Comparison of ENCODE assay signal across 1 cellular context in the genomic region with DNA sequence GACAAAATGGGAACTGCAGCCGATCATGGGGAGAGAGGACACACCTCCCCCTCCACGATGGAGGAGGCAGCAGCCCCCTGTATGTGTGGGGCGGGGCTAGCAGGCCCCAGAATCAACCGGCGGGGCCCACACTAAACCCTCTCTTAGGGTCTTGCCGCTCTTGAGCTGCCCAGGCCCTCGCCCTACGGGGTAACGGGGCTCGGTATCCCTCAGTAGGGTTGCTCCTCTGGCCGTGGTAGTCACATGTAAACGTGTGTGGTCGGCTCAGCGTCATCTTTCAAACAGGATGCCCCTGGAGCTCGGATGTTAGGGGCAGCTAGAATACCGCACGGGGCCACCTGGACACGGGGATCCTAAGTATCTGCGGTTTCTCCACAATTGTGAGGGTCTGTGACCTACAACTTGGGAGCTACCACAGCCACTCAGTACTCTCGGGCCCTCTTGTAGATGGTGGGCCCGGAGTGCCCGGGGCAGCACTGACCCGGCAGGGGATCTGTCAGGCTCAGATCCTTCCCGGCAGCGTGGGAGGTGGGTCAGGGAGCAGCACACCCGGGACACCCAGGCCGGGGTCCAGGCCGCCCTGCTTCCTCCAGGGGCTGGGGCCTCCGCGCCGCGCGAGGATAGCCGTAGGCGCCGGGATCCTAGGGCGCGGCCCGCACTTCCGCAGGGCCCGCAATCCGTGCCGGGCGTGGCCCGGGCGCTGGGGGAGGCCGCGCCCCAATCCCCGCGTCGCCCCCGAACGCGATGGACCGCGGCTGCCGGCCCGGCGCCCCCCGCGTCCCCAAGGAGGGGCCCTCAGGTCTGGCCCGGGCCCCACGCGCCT.
TF ChIP-seq lines count a peak whose summit lies in the region.

No MANE protein-coding gene starts in this region.

TF ChIP-seq in GM12878, 131 proteins besides CTCF, POLR2A, EP300 and RAD21 (continued from another document and continues in another):
- TF ChIP-seq, protein P1, sequence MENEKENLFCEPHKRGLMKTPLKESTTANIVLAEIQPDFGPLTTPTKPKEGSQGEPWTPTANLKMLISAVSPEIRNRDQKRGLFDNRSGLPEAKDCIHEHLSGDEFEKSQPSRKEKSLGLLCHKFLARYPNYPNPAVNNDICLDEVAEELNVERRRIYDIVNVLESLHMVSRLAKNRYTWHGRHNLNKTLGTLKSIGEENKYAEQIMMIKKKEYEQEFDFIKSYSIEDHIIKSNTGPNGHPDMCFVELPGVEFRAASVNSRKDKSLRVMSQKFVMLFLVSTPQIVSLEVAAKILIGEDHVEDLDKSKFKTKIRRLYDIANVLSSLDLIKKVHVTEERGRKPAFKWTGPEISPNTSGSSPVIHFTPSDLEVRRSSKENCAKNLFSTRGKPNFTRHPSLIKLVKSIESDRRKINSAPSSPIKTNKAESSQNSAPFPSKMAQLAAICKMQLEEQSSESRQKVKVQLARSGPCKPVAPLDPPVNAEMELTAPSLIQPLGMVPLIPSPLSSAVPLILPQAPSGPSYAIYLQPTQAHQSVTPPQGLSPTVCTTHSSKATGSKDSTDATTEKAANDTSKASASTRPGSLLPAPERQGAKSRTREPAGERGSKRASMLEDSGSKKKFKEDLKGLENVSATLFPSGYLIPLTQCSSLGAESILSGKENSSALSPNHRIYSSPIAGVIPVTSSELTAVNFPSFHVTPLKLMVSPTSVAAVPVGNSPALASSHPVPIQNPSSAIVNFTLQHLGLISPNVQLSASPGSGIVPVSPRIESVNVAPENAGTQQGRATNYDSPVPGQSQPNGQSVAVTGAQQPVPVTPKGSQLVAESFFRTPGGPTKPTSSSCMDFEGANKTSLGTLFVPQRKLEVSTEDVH (IDR thresholded peaks at IDR 0.05; ENCODE audit: low read depth, partially characterized antibody) = no peak
- no peak for TF ChIP-seq FOXM1 (IDR thresholded peaks at IDR 0.05; ENCODE audit: low read depth, low read length)
- TF ChIP-seq, protein P2, sequence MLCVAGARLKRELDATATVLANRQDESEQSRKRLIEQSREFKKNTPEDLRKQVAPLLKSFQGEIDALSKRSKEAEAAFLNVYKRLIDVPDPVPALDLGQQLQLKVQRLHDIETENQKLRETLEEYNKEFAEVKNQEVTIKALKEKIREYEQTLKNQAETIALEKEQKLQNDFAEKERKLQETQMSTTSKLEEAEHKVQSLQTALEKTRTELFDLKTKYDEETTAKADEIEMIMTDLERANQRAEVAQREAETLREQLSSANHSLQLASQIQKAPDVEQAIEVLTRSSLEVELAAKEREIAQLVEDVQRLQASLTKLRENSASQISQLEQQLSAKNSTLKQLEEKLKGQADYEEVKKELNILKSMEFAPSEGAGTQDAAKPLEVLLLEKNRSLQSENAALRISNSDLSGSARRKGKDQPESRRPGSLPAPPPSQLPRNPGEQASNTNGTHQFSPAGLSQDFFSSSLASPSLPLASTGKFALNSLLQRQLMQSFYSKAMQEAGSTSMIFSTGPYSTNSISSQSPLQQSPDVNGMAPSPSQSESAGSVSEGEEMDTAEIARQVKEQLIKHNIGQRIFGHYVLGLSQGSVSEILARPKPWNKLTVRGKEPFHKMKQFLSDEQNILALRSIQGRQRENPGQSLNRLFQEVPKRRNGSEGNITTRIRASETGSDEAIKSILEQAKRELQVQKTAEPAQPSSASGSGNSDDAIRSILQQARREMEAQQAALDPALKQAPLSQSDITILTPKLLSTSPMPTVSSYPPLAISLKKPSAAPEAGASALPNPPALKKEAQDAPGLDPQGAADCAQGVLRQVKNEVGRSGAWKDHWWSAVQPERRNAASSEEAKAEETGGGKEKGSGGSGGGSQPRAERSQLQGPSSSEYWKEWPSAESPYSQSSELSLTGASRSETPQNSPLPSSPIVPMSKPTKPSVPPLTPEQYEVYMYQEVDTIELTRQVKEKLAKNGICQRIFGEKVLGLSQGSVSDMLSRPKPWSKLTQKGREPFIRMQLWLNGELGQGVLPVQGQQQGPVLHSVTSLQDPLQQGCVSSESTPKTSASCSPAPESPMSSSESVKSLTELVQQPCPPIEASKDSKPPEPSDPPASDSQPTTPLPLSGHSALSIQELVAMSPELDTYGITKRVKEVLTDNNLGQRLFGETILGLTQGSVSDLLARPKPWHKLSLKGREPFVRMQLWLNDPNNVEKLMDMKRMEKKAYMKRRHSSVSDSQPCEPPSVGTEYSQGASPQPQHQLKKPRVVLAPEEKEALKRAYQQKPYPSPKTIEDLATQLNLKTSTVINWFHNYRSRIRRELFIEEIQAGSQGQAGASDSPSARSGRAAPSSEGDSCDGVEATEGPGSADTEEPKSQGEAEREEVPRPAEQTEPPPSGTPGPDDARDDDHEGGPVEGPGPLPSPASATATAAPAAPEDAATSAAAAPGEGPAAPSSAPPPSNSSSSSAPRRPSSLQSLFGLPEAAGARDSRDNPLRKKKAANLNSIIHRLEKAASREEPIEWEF (IDR thresholded peaks at IDR 0.05; ENCODE audit: insufficient replicate concordance, low read depth, low read length) = no peak
- TF ChIP-seq, protein P3, sequence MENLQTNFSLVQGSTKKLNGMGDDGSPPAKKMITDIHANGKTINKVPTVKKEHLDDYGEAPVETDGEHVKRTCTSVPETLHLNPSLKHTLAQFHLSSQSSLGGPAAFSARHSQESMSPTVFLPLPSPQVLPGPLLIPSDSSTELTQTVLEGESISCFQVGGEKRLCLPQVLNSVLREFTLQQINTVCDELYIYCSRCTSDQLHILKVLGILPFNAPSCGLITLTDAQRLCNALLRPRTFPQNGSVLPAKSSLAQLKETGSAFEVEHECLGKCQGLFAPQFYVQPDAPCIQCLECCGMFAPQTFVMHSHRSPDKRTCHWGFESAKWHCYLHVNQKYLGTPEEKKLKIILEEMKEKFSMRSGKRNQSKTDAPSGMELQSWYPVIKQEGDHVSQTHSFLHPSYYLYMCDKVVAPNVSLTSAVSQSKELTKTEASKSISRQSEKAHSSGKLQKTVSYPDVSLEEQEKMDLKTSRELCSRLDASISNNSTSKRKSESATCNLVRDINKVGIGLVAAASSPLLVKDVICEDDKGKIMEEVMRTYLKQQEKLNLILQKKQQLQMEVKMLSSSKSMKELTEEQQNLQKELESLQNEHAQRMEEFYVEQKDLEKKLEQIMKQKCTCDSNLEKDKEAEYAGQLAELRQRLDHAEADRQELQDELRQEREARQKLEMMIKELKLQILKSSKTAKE (IDR thresholded peaks at IDR 0.05; ENCODE audit: low read depth, poor library complexity, severe bottlenecking) = no peak
- TF ChIP-seq ZNF217 (IDR thresholded peaks at IDR 0.05) = no peak
- no peak for TF ChIP-seq EZH2 (IDR thresholded peaks at IDR 0.05; ENCODE audit: borderline replicate concordance, control insufficient read depth, low read depth, low read length)
- no peak; the same call in 1 of the 2 replicates for TF ChIP-seq SPI1 (IDR thresholded peaks at IDR 0.05; ENCODE audit: borderline replicate concordance, insufficient read depth, low read depth, low read length)
- 0 out of 2 replicates have a peak, but pooled peaks have one; percentile 5 for TF ChIP-seq CREM (IDR thresholded peaks at IDR 0.05; ENCODE audit: low read depth)
- TF ChIP-seq NR2C2 (IDR thresholded peaks at IDR 0.05; ENCODE audit: borderline replicate concordance, control insufficient read depth, insufficient read length, low read depth) = no peak
- TF ChIP-seq SIX5 (IDR thresholded peaks at IDR 0.05; ENCODE audit: low read depth, low read length, severe bottlenecking) = no peak
- TF ChIP-seq, protein P4, sequence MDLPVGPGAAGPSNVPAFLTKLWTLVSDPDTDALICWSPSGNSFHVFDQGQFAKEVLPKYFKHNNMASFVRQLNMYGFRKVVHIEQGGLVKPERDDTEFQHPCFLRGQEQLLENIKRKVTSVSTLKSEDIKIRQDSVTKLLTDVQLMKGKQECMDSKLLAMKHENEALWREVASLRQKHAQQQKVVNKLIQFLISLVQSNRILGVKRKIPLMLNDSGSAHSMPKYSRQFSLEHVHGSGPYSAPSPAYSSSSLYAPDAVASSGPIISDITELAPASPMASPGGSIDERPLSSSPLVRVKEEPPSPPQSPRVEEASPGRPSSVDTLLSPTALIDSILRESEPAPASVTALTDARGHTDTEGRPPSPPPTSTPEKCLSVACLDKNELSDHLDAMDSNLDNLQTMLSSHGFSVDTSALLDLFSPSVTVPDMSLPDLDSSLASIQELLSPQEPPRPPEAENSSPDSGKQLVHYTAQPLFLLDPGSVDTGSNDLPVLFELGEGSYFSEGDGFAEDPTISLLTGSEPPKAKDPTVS (IDR thresholded peaks at IDR 0.05; ENCODE audit: low read depth, low read length) = no peak
- peak; percentile 29 for TF ChIP-seq IKZF1 (conservative IDR thresholded peaks at IDR 0.05)
- TF ChIP-seq EED (IDR thresholded peaks at IDR 0.05; ENCODE audit: low read depth) = no peak
- TF ChIP-seq PML (IDR thresholded peaks at IDR 0.05; ENCODE audit: low read length) = no peak
- TF ChIP-seq PAX5 (IDR thresholded peaks at IDR 0.05; ENCODE audit: borderline replicate concordance, low read depth, low read length) = no peak; the same call in 1 of the 2 replicates
- no peak for TF ChIP-seq SMAD1 (IDR thresholded peaks at IDR 0.05; ENCODE audit: low read depth, partially characterized antibody)
- no peak for TF ChIP-seq MEF2A (IDR thresholded peaks at IDR 0.05; ENCODE audit: insufficient read depth, low read depth, low read length)
- TF ChIP-seq, protein P5, sequence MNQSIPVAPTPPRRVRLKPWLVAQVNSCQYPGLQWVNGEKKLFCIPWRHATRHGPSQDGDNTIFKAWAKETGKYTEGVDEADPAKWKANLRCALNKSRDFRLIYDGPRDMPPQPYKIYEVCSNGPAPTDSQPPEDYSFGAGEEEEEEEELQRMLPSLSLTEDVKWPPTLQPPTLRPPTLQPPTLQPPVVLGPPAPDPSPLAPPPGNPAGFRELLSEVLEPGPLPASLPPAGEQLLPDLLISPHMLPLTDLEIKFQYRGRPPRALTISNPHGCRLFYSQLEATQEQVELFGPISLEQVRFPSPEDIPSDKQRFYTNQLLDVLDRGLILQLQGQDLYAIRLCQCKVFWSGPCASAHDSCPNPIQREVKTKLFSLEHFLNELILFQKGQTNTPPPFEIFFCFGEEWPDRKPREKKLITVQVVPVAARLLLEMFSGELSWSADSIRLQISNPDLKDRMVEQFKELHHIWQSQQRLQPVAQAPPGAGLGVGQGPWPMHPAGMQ (IDR thresholded peaks at IDR 0.05; ENCODE audit: borderline replicate concordance) = no peak
- TF ChIP-seq, protein P6, sequence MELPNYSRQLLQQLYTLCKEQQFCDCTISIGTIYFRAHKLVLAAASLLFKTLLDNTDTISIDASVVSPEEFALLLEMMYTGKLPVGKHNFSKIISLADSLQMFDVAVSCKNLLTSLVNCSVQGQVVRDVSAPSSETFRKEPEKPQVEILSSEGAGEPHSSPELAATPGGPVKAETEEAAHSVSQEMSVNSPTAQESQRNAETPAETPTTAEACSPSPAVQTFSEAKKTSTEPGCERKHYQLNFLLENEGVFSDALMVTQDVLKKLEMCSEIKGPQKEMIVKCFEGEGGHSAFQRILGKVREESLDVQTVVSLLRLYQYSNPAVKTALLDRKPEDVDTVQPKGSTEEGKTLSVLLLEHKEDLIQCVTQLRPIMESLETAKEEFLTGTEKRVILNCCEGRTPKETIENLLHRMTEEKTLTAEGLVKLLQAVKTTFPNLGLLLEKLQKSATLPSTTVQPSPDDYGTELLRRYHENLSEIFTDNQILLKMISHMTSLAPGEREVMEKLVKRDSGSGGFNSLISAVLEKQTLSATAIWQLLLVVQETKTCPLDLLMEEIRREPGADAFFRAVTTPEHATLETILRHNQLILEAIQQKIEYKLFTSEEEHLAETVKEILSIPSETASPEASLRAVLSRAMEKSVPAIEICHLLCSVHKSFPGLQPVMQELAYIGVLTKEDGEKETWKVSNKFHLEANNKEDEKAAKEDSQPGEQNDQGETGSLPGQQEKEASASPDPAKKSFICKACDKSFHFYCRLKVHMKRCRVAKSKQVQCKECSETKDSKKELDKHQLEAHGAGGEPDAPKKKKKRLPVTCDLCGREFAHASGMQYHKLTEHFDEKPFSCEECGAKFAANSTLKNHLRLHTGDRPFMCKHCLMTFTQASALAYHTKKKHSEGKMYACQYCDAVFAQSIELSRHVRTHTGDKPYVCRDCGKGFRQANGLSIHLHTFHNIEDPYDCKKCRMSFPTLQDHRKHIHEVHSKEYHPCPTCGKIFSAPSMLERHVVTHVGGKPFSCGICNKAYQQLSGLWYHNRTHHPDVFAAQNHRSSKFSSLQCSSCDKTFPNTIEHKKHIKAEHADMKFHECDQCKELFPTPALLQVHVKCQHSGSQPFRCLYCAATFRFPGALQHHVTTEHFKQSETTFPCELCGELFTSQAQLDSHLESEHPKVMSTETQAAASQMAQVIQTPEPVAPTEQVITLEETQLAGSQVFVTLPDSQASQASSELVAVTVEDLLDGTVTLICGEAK (IDR thresholded peaks at IDR 0.05; ENCODE audit: borderline replicate concordance) = no peak
- TF ChIP-seq NFXL1 (IDR thresholded peaks at IDR 0.05; ENCODE audit: borderline replicate concordance) = no peak
- TF ChIP-seq LARP7 (IDR thresholded peaks at IDR 0.05) = peak; percentile 79
- no peak for TF ChIP-seq SREBF2 (IDR thresholded peaks at IDR 0.05; ENCODE audit: low read length)
- no peak for TF ChIP-seq WRNIP1 (IDR thresholded peaks at IDR 0.05; ENCODE audit: borderline replicate concordance, low read depth, low read length)
- TF ChIP-seq, protein P7, sequence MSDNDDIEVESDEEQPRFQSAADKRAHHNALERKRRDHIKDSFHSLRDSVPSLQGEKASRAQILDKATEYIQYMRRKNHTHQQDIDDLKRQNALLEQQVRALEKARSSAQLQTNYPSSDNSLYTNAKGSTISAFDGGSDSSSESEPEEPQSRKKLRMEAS (IDR thresholded peaks at IDR 0.05; ENCODE audit: low read depth, low read length) = no peak
- no peak for TF ChIP-seq RCOR1 (conservative IDR thresholded peaks at IDR 0.05; ENCODE audit: low read depth, low read length)
- no peak for TF ChIP-seq HDGF (IDR thresholded peaks at IDR 0.05)
- TF ChIP-seq, protein P8, sequence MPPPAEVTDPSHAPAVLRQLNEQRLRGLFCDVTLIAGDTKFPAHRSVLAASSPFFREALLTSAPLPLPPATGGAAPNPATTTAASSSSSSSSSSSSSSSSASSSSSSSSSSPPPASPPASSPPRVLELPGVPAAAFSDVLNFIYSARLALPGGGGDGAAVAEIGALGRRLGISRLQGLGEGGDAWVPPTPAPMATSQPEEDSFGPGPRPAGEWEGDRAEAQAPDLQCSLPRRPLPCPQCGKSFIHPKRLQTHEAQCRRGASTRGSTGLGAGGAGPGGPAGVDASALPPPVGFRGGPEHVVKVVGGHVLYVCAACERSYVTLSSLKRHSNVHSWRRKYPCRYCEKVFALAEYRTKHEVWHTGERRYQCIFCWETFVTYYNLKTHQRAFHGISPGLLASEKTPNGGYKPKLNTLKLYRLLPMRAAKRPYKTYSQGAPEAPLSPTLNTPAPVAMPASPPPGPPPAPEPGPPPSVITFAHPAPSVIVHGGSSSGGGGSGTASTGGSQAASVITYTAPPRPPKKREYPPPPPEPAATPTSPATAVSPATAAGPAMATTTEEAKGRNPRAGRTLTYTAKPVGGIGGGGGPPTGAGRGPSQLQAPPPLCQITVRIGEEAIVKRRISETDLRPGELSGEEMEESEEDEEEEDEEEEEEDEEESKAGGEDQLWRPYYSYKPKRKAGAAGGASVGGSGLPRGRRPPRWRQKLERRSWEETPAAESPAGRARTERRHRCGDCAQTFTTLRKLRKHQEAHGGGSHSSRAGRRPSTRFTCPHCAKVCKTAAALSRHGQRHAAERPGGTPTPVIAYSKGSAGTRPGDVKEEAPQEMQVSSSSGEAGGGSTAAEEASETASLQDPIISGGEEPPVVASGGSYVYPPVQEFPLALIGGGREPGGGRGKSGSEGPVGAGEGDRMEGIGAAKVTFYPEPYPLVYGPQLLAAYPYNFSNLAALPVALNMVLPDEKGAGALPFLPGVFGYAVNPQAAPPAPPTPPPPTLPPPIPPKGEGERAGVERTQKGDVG (CRISPR knock-in tag; IDR thresholded peaks at IDR 0.05) = no peak
- no peak for TF ChIP-seq IKZF2 (IDR thresholded peaks at IDR 0.05)
- TF ChIP-seq NR2F1 (conservative IDR thresholded peaks at IDR 0.05) = peak; percentile 26; the same call in 1 of the 2 replicates
- no peak for TF ChIP-seq SUZ12 (IDR thresholded peaks at IDR 0.05; ENCODE audit: unreplicated experiment)
